Comparison of ENCODE assay signal across 8 cellular contexts in the genomic region with DNA sequence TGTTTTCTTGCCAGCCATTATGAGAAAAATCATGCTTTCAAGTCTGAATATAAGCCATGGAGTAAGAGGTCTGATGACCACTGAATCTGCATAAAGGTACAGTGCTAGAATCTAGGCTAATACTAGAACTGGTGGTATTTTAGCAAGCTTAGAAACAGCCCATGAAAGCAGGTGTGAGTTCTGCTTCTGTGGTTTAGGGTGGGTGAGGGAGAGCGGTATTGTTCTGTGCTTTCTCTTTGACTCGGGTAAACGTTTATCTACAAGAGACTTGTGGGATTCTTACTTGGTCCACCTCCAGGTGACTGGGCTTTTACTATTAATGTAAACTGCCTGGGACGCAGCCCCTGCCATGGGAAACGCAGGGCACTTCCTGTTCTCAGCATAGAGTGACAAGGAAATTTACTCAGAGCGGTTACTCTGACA. TPM values are rescaled to one million over a fixed set of nuclear protein-coding genes. Genes with fewer than 3 reads are reported as not detected.
DNase-seq lines count a peak whose midpoint lies in the region; ATAC-seq, FAIRE-seq and TF ChIP-seq lines count a peak whose summit lies in the region.

No MANE protein-coding gene starts in this region.

- in situ Hi-C loops in HepG2 (cut with HindIII; ENCODE audit: extremely low pct_ligation_motif_present, low pct_unique_long_range_greater_than_20kb): no loop called here

- no peaks in the 10 kb centered on the region for H4K20me1 ChIP-seq in HepG2 (ENCODE audit: insufficient read depth, low read length)

- H3K27me3 ChIP-seq in pancreas: no peaks in the 10 kb centered on the region
- no peaks in the 10 kb centered on the region for H3K27me3 ChIP-seq in HepG2 (ENCODE audit: control insufficient read depth in 1 of 2, insufficient read depth in 2 of 2, low read length in 2 of 2)

- no peak for TF ChIP-seq CTCF in pancreas (IDR thresholded peaks at IDR 0.05)
- TF ChIP-seq CTCF in HepG2 (CRISPR knock-in tag; IDR thresholded peaks at IDR 0.05): no peak

- H3K27me3 Mint-ChIP-seq in T-helper 1 cell treated with Interleukin-12 subunit alpha and Interleukin-12 subunit beta and Interleukin-4 antibody, amounts not matched to agents 30 μg/mL and 1 μg/mL, for 36 hours (ENCODE audit: low read depth): no peaks in the 10 kb centered on the region

- TF ChIP-seq EP300 in HepG2 (IDR thresholded peaks at IDR 0.05; ENCODE audit: low read depth in 2 of 2, low read length in 2 of 2) (no peak), HepG2 (CRISPR knock-in tag; IDR thresholded peaks at IDR 0.05; ENCODE audit: borderline replicate concordance) (no peak)

- DNase-seq in pancreas: peak in 2 of 6 donors; percentile 42 to 56
- DNase-seq in RKO (ENCODE audit: low spot score): no peak
- no peak for DNase-seq in HepG2 (ENCODE audit: low spot score)
- no peak for DNase-seq in T1000 (lab: John Stamatoyannopoulos, UW)

- no peak for TF ChIP-seq POLR2A in HepG2 (IDR thresholded peaks at IDR 0.05; ENCODE audit: insufficient read depth in 1 of 2, low read depth in 2 of 2, low read length in 2 of 2)

- H3K9me3 Mint-ChIP-seq in T-helper 1 cell treated with Interleukin-12 subunit alpha and Interleukin-12 subunit beta and Interleukin-4 antibody, amounts not matched to agents 30 μg/mL and 1 μg/mL, for 36 hours: no peaks in the 10 kb centered on the region

- intact Hi-C loops in pancreas (cut with DNase I) (no loop called here), HepG2 (cut with micrococcal nuclease; ENCODE audit: unreplicated experiment) (no loop called here)

- BruUV-seq in HepG2 (replicated peaks; lab: Mats Ljungman, UMichigan): no TSS peak

- 27 to 29% methylated on average over 6 of the region's 6 CpGs for WGBS in pancreas, 2 donors
- 97% methylated on average over 6 of the region's 6 CpGs for WGBS in HepG2 (ENCODE audit: low lambda C conversion rate)

- H3K36me3 ChIP-seq in pancreas (peaks cover 0 to 19% (median 9%) of the 10 kb centered on the region in 3 donors), HepG2 (replicated peaks in 1 of 2; ENCODE audit: control insufficient read depth in 1 of 2, insufficient read depth in 2 of 2, low read length in 2 of 2) (peaks cover 35 to 66% of the 10 kb centered on the region in 2 experiments)

- H3K4me2 ChIP-seq in HepG2 (ENCODE audit: low read depth, low read length): no peak overlapping the region

- peaks cover 18% of the 10 kb centered on the region for H3K4me1 Mint-ChIP-seq in T-helper 1 cell treated with Interleukin-12 subunit alpha and Interleukin-12 subunit beta and Interleukin-4 antibody, amounts not matched to agents 30 μg/mL and 1 μg/mL, for 36 hours (ENCODE audit: low read depth)

- H3K4me3 Mint-ChIP-seq in T-helper 1 cell treated with Interleukin-12 subunit alpha and Interleukin-12 subunit beta and Interleukin-4 antibody, amounts not matched to agents 30 μg/mL and 1 μg/mL, for 36 hours: peak overlapping the region; percentile 36

- no peak overlapping the region for H3K9ac ChIP-seq in HepG2 (ENCODE audit: insufficient read depth, low read depth, low read length)

- H3K9me3 ChIP-seq in pancreas: no peaks in the 10 kb centered on the region
- no peaks in the 10 kb centered on the region for H3K9me3 ChIP-seq in HepG2 (ENCODE audit: low read length)

- POLR2A ChIA-PET in HepG2 (lab: Yijun Ruan, JAX): no interaction called here

- H3K36me3 Mint-ChIP-seq in T-helper 1 cell treated with Interleukin-12 subunit alpha and Interleukin-12 subunit beta and Interleukin-4 antibody, amounts not matched to agents 30 μg/mL and 1 μg/mL, for 36 hours (ENCODE audit: low read depth): peaks cover 9% of the 10 kb centered on the region

- no peak overlapping the region for H2AFZ ChIP-seq in HepG2 (ENCODE audit: low read length)

- peak overlapping the region; percentile 62 for H3K27ac Mint-ChIP-seq in T-helper 1 cell treated with Interleukin-12 subunit alpha and Interleukin-12 subunit beta and Interleukin-4 antibody, amounts not matched to agents 30 μg/mL and 1 μg/mL, for 36 hours

- peaks cover 29 to 43% (median 36%) of the 10 kb centered on the region in 3 donors for H3K4me1 ChIP-seq in pancreas
- H3K4me1 ChIP-seq in HepG2 (ENCODE audit: insufficient read depth, low read length): peaks cover 19% of the 10 kb centered on the region

- FAIRE-seq in pancreas (lab: Jason Lieb, UNC): no peak
- FAIRE-seq in HepG2 (lab: Jason Lieb, UNC): no peak

- ATAC-seq in GM19023 (IDR thresholded peaks at IDR 0.05; ENCODE audit: unreplicated experiment): peak; percentile 96
- peak; percentile 95 for ATAC-seq in HG02623 (IDR thresholded peaks at IDR 0.05; ENCODE audit: unreplicated experiment)
- peak; percentile 47 to 64 (median 56) for ATAC-seq in pancreas
- no peak for ATAC-seq in HepG2
- ATAC-seq in SK-N-SH treated with all-trans-retinoic acid at 6 μM for 48 hours: no peak

- H3K27ac ChIP-seq in pancreas: peak overlapping the region; percentile 45 to 86 (median 66)
- H3K27ac ChIP-seq in HepG2 (ENCODE audit: extremely low read length, insufficient read depth, low read length): no peak overlapping the region

- no peak for TF ChIP-seq RAD21 in HepG2 (CRISPR knock-in tag; IDR thresholded peaks at IDR 0.05)

- H3K4me3 ChIP-seq in pancreas (peak overlapping the region in 1 of 4 donors; percentile 12), HepG2 (replicated peaks in 1 of 3; ENCODE audit: insufficient read depth in 1 of 3, low read depth in 2 of 3, low read length in 3 of 3) (no peak overlapping the region)

- no peaks in the 10 kb centered on the region for H3K79me2 ChIP-seq in HepG2 (ENCODE audit: insufficient read depth, low read length)

- CTCF ChIA-PET in HepG2 (lab: Yijun Ruan, JAX; ENCODE audit: low intra/inter-chr PET ratio, low total read pairs): no interaction called here

TF ChIP-seq in HepG2, 621 proteins besides CTCF, POLR2A, EP300 and RAD21 (continues in another document):
- TF ChIP-seq NPAS2 (CRISPR knock-in tag; IDR thresholded peaks at IDR 0.05; ENCODE audit: borderline replicate concordance) (no peak), ZNF878 (CRISPR knock-in tag; IDR thresholded peaks at IDR 0.05) (no peak), FOXP1 (IDR thresholded peaks at IDR 0.05) (no peak), FOXP1 (CRISPR knock-in tag; IDR thresholded peaks at IDR 0.05) (no peak)
- TF ChIP-seq, protein P1, sequence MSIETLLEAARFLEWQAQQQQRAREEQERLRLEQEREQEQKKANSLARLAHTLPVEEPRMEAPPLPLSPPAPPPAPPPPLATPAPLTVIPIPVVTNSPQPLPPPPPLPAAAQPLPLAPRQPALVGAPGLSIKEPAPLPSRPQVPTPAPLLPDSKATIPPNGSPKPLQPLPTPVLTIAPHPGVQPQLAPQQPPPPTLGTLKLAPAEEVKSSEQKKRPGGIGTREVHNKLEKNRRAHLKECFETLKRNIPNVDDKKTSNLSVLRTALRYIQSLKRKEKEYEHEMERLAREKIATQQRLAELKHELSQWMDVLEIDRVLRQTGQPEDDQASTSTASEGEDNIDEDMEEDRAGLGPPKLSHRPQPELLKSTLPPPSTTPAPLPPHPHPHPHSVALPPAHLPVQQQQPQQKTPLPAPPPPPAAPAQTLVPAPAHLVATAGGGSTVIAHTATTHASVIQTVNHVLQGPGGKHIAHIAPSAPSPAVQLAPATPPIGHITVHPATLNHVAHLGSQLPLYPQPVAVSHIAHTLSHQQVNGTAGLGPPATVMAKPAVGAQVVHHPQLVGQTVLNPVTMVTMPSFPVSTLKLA (IDR thresholded peaks at IDR 0.05): no peak

TF ChIP-seq in SK-N-SH treated with all-trans-retinoic acid at 6 μM for 48 hours, 23 proteins besides CTCF, POLR2A, EP300 and RAD21 (continues in another document):
- TF ChIP-seq OSR1 (CRISPR knock-in tag; IDR thresholded peaks at IDR 0.05) (no peak), CSDC2 (CRISPR knock-in tag; IDR thresholded peaks at IDR 0.05) (no peak), ZFP30 (CRISPR knock-in tag; IDR thresholded peaks at IDR 0.05) (no peak), ISL1 (CRISPR knock-in tag; IDR thresholded peaks at IDR 0.05) (no peak), POU6F1 (CRISPR knock-in tag; IDR thresholded peaks at IDR 0.05; ENCODE audit: borderline replicate concordance, low read depth) (no peak)

RNA-seq across cellular contexts. Expression of gene PGPEP1L, which starts 55.2 kb away (rescaled TPM):
- under 1 TPM in 1 of 6 donors, not detected in 5; 0.12 TPM for total RNA-seq in pancreas
- polyA plus RNA-seq in pancreas: under 1 TPM in 1 of 2 donors, not detected in 1; 0.19 TPM
- total RNA-seq in HepG2 (2016; rRNA removed; fragmentation: Illumina TruSeq; extraction: Trizol): not detected in 2 replicates
- total RNA-seq in HepG2 (2016; cell fraction: cytosol; rRNA removed; fragmentation: Illumina TruSeq; extraction: Trizol; ENCODE audit: low read depth): not detected in 2 replicates
- total RNA-seq in HepG2 (2016; cell fraction: insoluble cytoplasmic fraction; rRNA removed; fragmentation: Illumina TruSeq; extraction: Trizol): not detected in 2 replicates
- total RNA-seq in HepG2 (2016; cell fraction: membrane; rRNA removed; fragmentation: Illumina TruSeq; extraction: Trizol): not detected in 2 replicates
- total RNA-seq in HepG2 (2016; cell fraction: nucleus; rRNA removed; fragmentation: Illumina TruSeq; extraction: Trizol): not detected in 2 replicates
- not detected in 2 replicates for polyA plus RNA-seq in HepG2 (2011; rRNA removed)
- polyA plus RNA-seq in HepG2 (2011; cell fraction: cytosol; rRNA removed): not detected in 2 replicates
- not detected in 2 replicates for polyA plus RNA-seq in HepG2 (2011; cell fraction: nucleus; rRNA removed)
- polyA plus RNA-seq in HepG2 (2012): not detected in 2 replicates
- not detected in 2 replicates for polyA plus RNA-seq in HepG2 (2016; cell fraction: cytosol; fragmentation: Illumina TruSeq; extraction: Trizol; ENCODE audit: low read depth)
- not detected in 2 replicates for polyA plus RNA-seq in HepG2 (2016; cell fraction: insoluble cytoplasmic fraction; fragmentation: Illumina TruSeq; extraction: Trizol; ENCODE audit: low read depth)
- not detected in 2 replicates for polyA plus RNA-seq in HepG2 (2016; cell fraction: membrane; fragmentation: Illumina TruSeq; extraction: Trizol; ENCODE audit: low read depth)
- not detected in 2 replicates for polyA plus RNA-seq in HepG2 (2016; cell fraction: nucleus; fragmentation: Illumina TruSeq; extraction: Trizol; ENCODE audit: insufficient read depth, low read depth)
- 2.3 TPM in 1 of 2 replicates, not detected in the other for polyA minus RNA-seq in HepG2 (2011; rRNA and poly(A)+ RNA removed; ENCODE audit: low replicate concordance)
- not detected in 2 replicates for polyA minus RNA-seq in HepG2 (2011; cell fraction: cytosol; rRNA and poly(A)+ RNA removed)
- not detected in 2 replicates for polyA minus RNA-seq in HepG2 (2011; cell fraction: nucleus; rRNA and poly(A)+ RNA removed)

Comparison
In these comparisons a context has a peak if more than half of its experiments do, and no peak if none do; other contexts are left out.
1. ATAC-seq: peak in GM19023 (single experiment), HG02623 (single experiment) and pancreas (4 of 4); none in HepG2 (single experiment) and SK-N-SH treated with all-trans-retinoic acid at 6 μM for 48 hours (single experiment).